In genomic region chr7:64872809-64873500, GRCh38 we compare ENCODE assay signal across 17 cellular contexts.
"Had no signal": no experiment of that assay in that cellular context is flagged by ENCODE, and none has a peak within 500 bp of the region (broad histone marks: within the 10 kb centered on the region; RNA-seq: fewer than 3 reads in every experiment).

No MANE protein-coding gene starts in this region.

- DNase-seq: activated CD4-positive, alpha-beta T cell treated with anti-CD3 and anti-CD28 coated beads, Interleukin-2, amount 50 U/mL, for 1 hour; activated naive CD4-positive, alpha-beta T cell treated with anti-CD3 and anti-CD28 coated beads for 36 hours; activated T-cell treated with anti-CD3 and anti-CD28 coated beads for 4 hours; cerebellar nuclear complex; effector CD4-positive, alpha-beta T cell; heart left ventricle; left ventricle myocardium inferior; mucosa of descending colon; naive B cell; sigmoid colon; stimulated activated naive B cell treated with anti-CD40 and anti-IgM and Interleukin-4, amounts not matched to agents 10 μg/mL and 1 μg/mL and 100 μg/mL, for 72 hours had no signal

- H3K79me2 ChIP-seq: parathyroid adenoma had no signal

- H3K27me3 ChIP-seq: breast epithelium had no signal

- H2AFZ ChIP-seq: parathyroid adenoma had no signal

- H3K4me1 ChIP-seq: breast epithelium, parathyroid adenoma had no signal

- H3K36me3 Mint-ChIP-seq: stimulated activated naive B cell treated with anti-CD40 and anti-IgM and Interleukin-4, amounts not matched to agents 10 μg/mL and 1 μg/mL and 100 μg/mL, for 72 hours; T-cell had no signal

- H3K9ac ChIP-seq: parathyroid adenoma had no signal

- H3K9me3 ChIP-seq: gastroesophageal sphincter, heart left ventricle, left ventricle myocardium inferior, mucosa of descending colon, sigmoid colon had no signal

- H3K27ac Mint-ChIP-seq: activated naive CD4-positive, alpha-beta T cell treated with anti-CD3 and anti-CD28 coated beads for 36 hours; activated T-helper 1 cell treated with anti-CD3 and anti-CD28 coated beads, Interleukin-12 subunit alpha, Interleukin-12 subunit beta, Interleukin-2, Interleukin-4 antibody, amounts not matched to agents 30 ng/mL and 10 ng/mL and 1 ng/mL, durations not matched to agents 14 hours and 24 hours and 36 hours; stimulated activated naive B cell treated with anti-CD40 and anti-IgM and Interleukin-4, amounts not matched to agents 10 μg/mL and 1 μg/mL and 100 μg/mL, for 72 hours; T-cell had no signal

- H3K4me3 ChIP-seq: breast epithelium, gastroesophageal sphincter, heart left ventricle, left ventricle myocardium inferior, mucosa of descending colon, sigmoid colon, SK-N-MC had no signal

- H3K27ac ChIP-seq: breast epithelium, gastroesophageal sphincter, heart left ventricle, left ventricle myocardium inferior, parathyroid adenoma, sigmoid colon, SK-N-MC had no signal

- H3K4me3 Mint-ChIP-seq: activated naive CD4-positive, alpha-beta T cell treated with anti-CD3 and anti-CD28 coated beads for 36 hours; activated T-helper 1 cell treated with anti-CD3 and anti-CD28 coated beads, Interleukin-12 subunit alpha, Interleukin-12 subunit beta, Interleukin-2, Interleukin-4 antibody, amounts not matched to agents 30 ng/mL and 10 ng/mL and 1 ng/mL, durations not matched to agents 14 hours and 24 hours and 36 hours; stimulated activated naive B cell treated with anti-CD40 and anti-IgM and Interleukin-4, amounts not matched to agents 10 μg/mL and 1 μg/mL and 100 μg/mL, for 72 hours; T-cell had no signal

- H3K36me3 ChIP-seq: breast epithelium, gastroesophageal sphincter, heart left ventricle, left ventricle myocardium inferior, sigmoid colon had no signal

- ATAC-seq: gastroesophageal sphincter; heart left ventricle; mucosa of descending colon; stimulated activated naive B cell treated with anti-CD40 and anti-IgM and Interleukin-4, amounts not matched to agents 10 μg/mL and 1 μg/mL and 100 μg/mL, for 72 hours; T-cell had no signal
